Comparison of ENCODE assay signal across 16 cellular contexts in genomic region chr15:56341201-56341600, GRCh38. TPM values are rescaled to one million over a fixed set of nuclear protein-coding genes. Genes with fewer than 3 reads are reported as not detected.
DNase-seq lines count a peak whose midpoint lies in the region; ATAC-seq, FAIRE-seq and TF ChIP-seq lines count a peak whose summit lies in the region.
"Had no signal": no experiment of that assay in that cellular context is flagged by ENCODE, and none has a peak within 500 bp of the region (broad histone marks: within the 10 kb centered on the region; RNA-seq: fewer than 3 reads in every experiment).

No MANE protein-coding gene starts in this region.

- FAIRE-seq in H54 (lab: Jason Lieb, UNC) (no peak), RCC 7860 (lab: Jason Lieb, UNC) (no peak)
- FAIRE-seq: HTR-8/SVneo had no signal

- H3K27me3 Mint-ChIP-seq in glutamatergic neuron (ENCODE audit: unreplicated experiment) = no peaks in the 10 kb centered on the region

- H3K27ac Mint-ChIP-seq in glutamatergic neuron (ENCODE audit: unreplicated experiment) = no peak overlapping the region

- TF ChIP-seq CTCF in RWPE2 (IDR thresholded peaks at IDR 0.05; ENCODE audit: poor library complexity, severe bottlenecking) = no peak
- TF ChIP-seq CTCF in epithelial cell of esophagus (IDR thresholded peaks at IDR 0.05; ENCODE audit: insufficient read depth, low read depth, low read length, missing control alignments) = no peak
- TF ChIP-seq CTCF in glutamatergic neuron (IDR thresholded peaks at IDR 0.05; ENCODE audit: partially characterized antibody, unreplicated experiment) = no peak

- no peaks in the 10 kb centered on the region for H3K4me1 Mint-ChIP-seq in glutamatergic neuron (ENCODE audit: low read depth, unreplicated experiment)

- no peak overlapping the region for H3K23ac ChIP-seq in trophoblast cell (ENCODE audit: low read length)

- H3K4me1 ChIP-seq in RWPE2 (ENCODE audit: insufficient read depth, poor library complexity, severe bottlenecking) = peaks cover 28% of the 10 kb centered on the region
- H3K4me1 ChIP-seq in trophoblast cell (ENCODE audit: control insufficient read depth in 1 of 2, insufficient read depth in 2 of 2, low read length in 2 of 2) = no peaks in the 10 kb centered on the region

- peak; percentile 17 for DNase-seq in HCEC 1CT
- peak; percentile 72 for DNase-seq in RWPE2 (ENCODE audit: low spot score)
- DNase-seq in epithelial cell of esophagus (ENCODE audit: low read depth) = peak; percentile 87
- DNase-seq in trophoblast cell = peak; percentile 62 to 79
- no peak for DNase-seq in H54 (ENCODE audit: insufficient read length, low spot score)
- DNase-seq in RCC 7860 (ENCODE audit: low spot score) = no peak
- DNase-seq in glutamatergic neuron = no peak
- DNase-seq: AML-193, DMS79 treated with DMSO at 0.1 percent for 48 hours, NCI-H1092, NCI-H1694, NCI-H748 treated with DMSO at 0.1 percent for 48 hours, PC-9, SHP77 had no signal

- H3K9ac ChIP-seq in trophoblast cell (ENCODE audit: low read length) = no peak overlapping the region

- no peaks in the 10 kb centered on the region for H3K79me2 ChIP-seq in trophoblast cell (ENCODE audit: control insufficient read depth, insufficient read depth, low read length, poor library complexity)

- no peak overlapping the region for H2AK5ac ChIP-seq in trophoblast cell (ENCODE audit: low read length)

- no peak overlapping the region for H4K8ac ChIP-seq in trophoblast cell (ENCODE audit: low read depth, low read length)

- no peak overlapping the region for H3K18ac ChIP-seq in trophoblast cell (ENCODE audit: low read length)

- no peak overlapping the region for H4K91ac ChIP-seq in trophoblast cell (ENCODE audit: low read depth, low read length)

- H2AFZ ChIP-seq in trophoblast cell (ENCODE audit: insufficient read depth, low read length, poor library complexity) = no peak overlapping the region
- H2AFZ ChIP-seq: PC-9 had no signal

- no peak for TF ChIP-seq POLR2A in H54 (IDR thresholded peaks at IDR 0.05; ENCODE audit: low read depth, low read length)

- H3K9me3 ChIP-seq in RWPE2 (ENCODE audit: severe bottlenecking) (no peaks in the 10 kb centered on the region), trophoblast cell (ENCODE audit: insufficient read depth, low read depth, low read length) (no peaks in the 10 kb centered on the region)

- WGBS in trophoblast cell (ENCODE audit: extremely low coverage, insufficient coverage, insufficient read length) = no CpG with 5 or more reads among the region's 3 CpGs

- H3K27me3 ChIP-seq in RWPE2 (ENCODE audit: insufficient read depth, poor library complexity, severe bottlenecking) (no peaks in the 10 kb centered on the region), trophoblast cell (ENCODE audit: insufficient read depth, low read length) (no peaks in the 10 kb centered on the region)

- no peak overlapping the region for H2BK120ac ChIP-seq in trophoblast cell (ENCODE audit: insufficient read depth, low read length, poor library complexity)

- no peak overlapping the region for H3K14ac ChIP-seq in trophoblast cell (ENCODE audit: low read length)

- no peak overlapping the region for H3K4me3 Mint-ChIP-seq in glutamatergic neuron (ENCODE audit: unreplicated experiment)

- no peak overlapping the region for H2BK5ac ChIP-seq in trophoblast cell (ENCODE audit: low read depth, low read length, poor library complexity)

- H3K27ac ChIP-seq in RWPE2 (ENCODE audit: poor library complexity, severe bottlenecking) (peak overlapping the region; percentile 11), trophoblast cell (ENCODE audit: low read depth, low read length) (no peak overlapping the region)
- H3K27ac ChIP-seq: PC-9 had no signal

- no peak overlapping the region for H3K4me2 ChIP-seq in trophoblast cell (ENCODE audit: low read length)
- H3K4me2 ChIP-seq: PC-9 had no signal

- no peaks in the 10 kb centered on the region for H3K36me3 Mint-ChIP-seq in glutamatergic neuron (ENCODE audit: unreplicated experiment)

- no peak overlapping the region for H3K4ac ChIP-seq in trophoblast cell (ENCODE audit: low read depth, low read length)

- no peak overlapping the region for H4K12ac ChIP-seq in trophoblast cell (ENCODE audit: low read depth, low read length)

- H3K36me3 ChIP-seq in RWPE2 (ENCODE audit: low read depth) = no peaks in the 10 kb centered on the region
- no peaks in the 10 kb centered on the region for H3K36me3 ChIP-seq in trophoblast cell (ENCODE audit: control insufficient read depth in 1 of 2, insufficient read depth in 2 of 2, low read length in 2 of 2)

- H3K4me3 ChIP-seq in RWPE2 (ENCODE audit: severe bottlenecking) (no peak overlapping the region), epithelial cell of esophagus (ENCODE audit: low read length) (no peak overlapping the region), trophoblast cell (ENCODE audit: low read depth, low read length) (no peak overlapping the region)
- H3K4me3 ChIP-seq: PC-9 had no signal

- ATAC-seq in RWPE2 (ENCODE audit: low read depth) (peak; percentile 82), GM21367 (IDR thresholded peaks at IDR 0.05; ENCODE audit: unreplicated experiment) (no peak)

- H3K9me3 Mint-ChIP-seq in glutamatergic neuron (ENCODE audit: unreplicated experiment) = no peaks in the 10 kb centered on the region

- H3K79me1 ChIP-seq in trophoblast cell (ENCODE audit: low read length) = no peaks in the 10 kb centered on the region

- no peak overlapping the region for H2BK12ac ChIP-seq in trophoblast cell (ENCODE audit: low read length)

RNA-seq across cellular contexts. Expression of gene TEX9, which starts 24.0 kb away (rescaled TPM):
- 3.6 and 3.7 TPM in 2 replicates for polyA plus RNA-seq in trophoblast cell (2013)
- 6.1 TPM for total RNA-seq in glutamatergic neuron (ENCODE audit: unreplicated experiment)

Comparison
In these comparisons a context has a peak if more than half of its experiments do, and no peak if none do; other contexts are left out.
1. DNase-seq: peak in HCEC 1CT (single experiment), RWPE2 (single experiment), epithelial cell of esophagus (single experiment) and trophoblast cell (2 of 2); none in H54 (single experiment), RCC 7860 (single experiment) and glutamatergic neuron (single experiment).